ENCODE assay signal across 23 cellular contexts in genomic region chr9:134965421-134965820, GRCh38. TPM values are rescaled to one million over a fixed set of nuclear protein-coding genes. Genes with fewer than 3 reads are reported as not detected.
A peak's percentile ranks its signal among the peaks of the same experiment; 100 is the strongest.
DNase-seq lines count a peak whose midpoint lies in the region; ATAC-seq, FAIRE-seq and TF ChIP-seq lines count a peak whose summit lies in the region.
"Had no signal": no experiment of that assay in that cellular context is flagged by ENCODE, and none has a peak within 500 bp of the region (broad histone marks: within the 10 kb centered on the region; RNA-seq: fewer than 3 reads in every experiment).

No MANE protein-coding gene starts in this region.

- no peak overlapping the region for H3K4me3 Mint-ChIP-seq in endodermal cell
- H3K4me3 Mint-ChIP-seq: CD4-positive, alpha-beta T cell; H9; HFFc6 had no signal

- no peak overlapping the region for H3K27ac Mint-ChIP-seq in endodermal cell
- H3K27ac Mint-ChIP-seq: CD4-positive, alpha-beta T cell; H9; HFFc6 had no signal

- no peak for ATAC-seq in Right ventricle myocardium inferior
- peak; percentile 63 for ATAC-seq in upper lobe of right lung

- no peaks in the 10 kb centered on the region for H3K36me3 Mint-ChIP-seq in endodermal cell (ENCODE audit: low read depth)

- H3K4me1 ChIP-seq in endodermal cell (ENCODE audit: control insufficient read depth, insufficient read depth, low read length), result no peaks in the 10 kb centered on the region
- H3K4me1 ChIP-seq in neutrophil (ENCODE audit: control insufficient read depth in 1 of 2, insufficient read depth in 1 of 2, low read depth in 1 of 2, low read length in 1 of 2), result peaks cover 73 to 77% of the 10 kb centered on the region in 2 experiments
- H3K4me1 ChIP-seq in upper lobe of right lung, result peaks cover 4% of the 10 kb centered on the region

- H3K27me3 Mint-ChIP-seq in endodermal cell (ENCODE audit: insufficient read depth), result no peaks in the 10 kb centered on the region

- no peaks in the 10 kb centered on the region for H3K36me3 ChIP-seq in endodermal cell (ENCODE audit: control insufficient read depth, insufficient read depth, low read length)
- no peaks in the 10 kb centered on the region for H3K36me3 ChIP-seq in neutrophil
- no peaks in the 10 kb centered on the region for H3K36me3 ChIP-seq in upper lobe of right lung
- H3K36me3 ChIP-seq: BE2C had no signal

- WGBS in endodermal cell (ENCODE audit: insufficient coverage in 1 of 2, insufficient read length in 1 of 2), 2 experiments, result 91 to 95% methylated on average over 3 to 4 of the region's 4 CpGs

- no peaks in the 10 kb centered on the region for H3K9me3 ChIP-seq in endodermal cell (ENCODE audit: control insufficient read depth, low read length)
- H3K9me3 ChIP-seq in neutrophil, result no peaks in the 10 kb centered on the region
- no peaks in the 10 kb centered on the region for H3K9me3 ChIP-seq in upper lobe of right lung
- H3K9me3 ChIP-seq: BE2C had no signal

- H3K27me3 ChIP-seq in endodermal cell (ENCODE audit: control insufficient read depth, insufficient read depth, low read length, poor library complexity, severe bottlenecking), result no peaks in the 10 kb centered on the region
- H3K27me3 ChIP-seq in neutrophil, result no peaks in the 10 kb centered on the region
- peaks cover 10% of the 10 kb centered on the region for H3K27me3 ChIP-seq in upper lobe of right lung
- H3K27me3 ChIP-seq: BE2C had no signal

- no peaks in the 10 kb centered on the region for H3K4me1 Mint-ChIP-seq in endodermal cell

- intact Hi-C loops in cardiac septum (cut with DNase I), result no loop called here
- intact Hi-C loops in Right ventricle myocardium inferior (cut with DNase I), result no loop called here
- intact Hi-C loops in upper lobe of right lung (cut with DNase I), result no loop called here

- TF ChIP-seq CTCF in endodermal cell (conservative IDR thresholded peaks at IDR 0.05), result no peak
- TF ChIP-seq CTCF in neutrophil (IDR thresholded peaks at IDR 0.05), result peak; percentile 15
- TF ChIP-seq CTCF in upper lobe of right lung (IDR thresholded peaks at IDR 0.05), result no peak

- FAIRE-seq in RCC 7860 (lab: Jason Lieb, UNC), result no peak
- FAIRE-seq: GM12892 had no signal

- H3K27ac ChIP-seq in endodermal cell (ENCODE audit: low read depth, low read length) (no peak overlapping the region), neutrophil (peak overlapping the region; percentile 81), upper lobe of right lung (no peak overlapping the region)

- H3K4me3 ChIP-seq in endodermal cell (ENCODE audit: low read length), result no peak overlapping the region
- H3K4me3 ChIP-seq in neutrophil (ENCODE audit: low read depth in 1 of 2, low read length in 1 of 2), result peak overlapping the region in 1 of 2 experiments; percentile 16
- no peak overlapping the region for H3K4me3 ChIP-seq in upper lobe of right lung

- DNase-seq in cardiac septum (ENCODE audit: low spot score) (peak; percentile 86), Right ventricle myocardium inferior (ENCODE audit: missing footprints) (no peak), endodermal cell (peak; percentile 10), upper lobe of right lung (peak; percentile 61), RCC 7860 (ENCODE audit: low spot score) (no peak)
- no peak for DNase-seq in activated CD4-positive, alpha-beta T cell treated with anti-CD3 and anti-CD28 coated beads for 4 hours
- DNase-seq: BE2C, COR-L47, H9, HFFc6, Kasumi-1, NCI-H1694, NCI-H2081 treated with DMSO at 0.1 percent for 48 hours, NCI-H2171 treated with DMSO at 0.1 percent for 48 hours, NCI-H446, NCI-H526 had no signal

- H3K9ac ChIP-seq in endodermal cell (ENCODE audit: extremely low read depth, low read length, poor library complexity, severe bottlenecking), result no peak overlapping the region

- H3K9me3 Mint-ChIP-seq in endodermal cell, result no peaks in the 10 kb centered on the region
- H3K9me3 Mint-ChIP-seq: CD4-positive, alpha-beta T cell; H9; HFFc6 had no signal

RNA-seq across cellular contexts. Expression of gene FCN1, which starts 47.7 kb away (rescaled TPM):
- total RNA-seq in cardiac septum, result 5.3 TPM
- 5.7 TPM for total RNA-seq in Right ventricle myocardium inferior
- not detected for total RNA-seq in endodermal cell
- polyA plus RNA-seq in endodermal cell (2013, experiment 1 of 2), result not detected
- not detected for polyA plus RNA-seq in endodermal cell (2013, experiment 2 of 2)
- total RNA-seq in upper lobe of right lung, result 63.0 TPM
- total RNA-seq: A673, G401, H9, HFFc6, MCF 10A, SK-MEL-5 had no signal

Comparison
In these comparisons a context has a peak if more than half of its experiments do, and no peak if none do; other contexts are left out.
1. DNase-seq: peak in cardiac septum (single experiment), endodermal cell (single experiment) and upper lobe of right lung (single experiment); none in Right ventricle myocardium inferior (single experiment), RCC 7860 (single experiment) and activated CD4-positive, alpha-beta T cell treated with anti-CD3 and anti-CD28 coated beads for 4 hours (0 of 2).